In the genomic region with DNA sequence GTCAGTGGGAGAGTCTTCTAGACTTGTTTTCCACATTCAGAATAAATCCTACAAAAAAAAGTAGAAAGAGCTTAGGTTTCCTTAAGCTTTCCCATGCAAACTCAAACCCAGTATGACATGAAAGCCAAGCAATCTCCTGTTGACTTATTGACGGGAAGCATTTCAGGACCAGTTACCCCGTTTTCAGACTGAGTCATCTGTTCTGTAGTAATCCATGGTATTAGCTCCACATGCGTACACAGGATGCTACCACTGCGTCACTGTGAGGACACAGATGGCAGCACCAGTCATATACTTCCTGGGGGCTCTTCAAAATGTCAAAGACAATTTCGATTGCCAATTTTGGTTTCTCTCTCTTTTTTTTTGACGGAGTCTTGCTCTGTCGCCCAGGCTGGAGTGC, we compare ENCODE assay signal across 35 cellular contexts.
"Had no signal": no experiment of that assay in that cellular context is flagged by ENCODE, and none has a peak within 500 bp of the region (broad histone marks: within the 10 kb centered on the region; RNA-seq: fewer than 3 reads in every experiment).

No MANE protein-coding gene starts in this region.

- H3K4me3 Mint-ChIP-seq: activated CD4-positive, alpha-beta T cell treated with anti-CD3 and anti-CD28 coated beads, Interleukin-2, amount 10 ng/mL, durations not matched to agents 24 days and 14 days; activated CD8-positive, alpha-beta T cell treated with anti-CD3 and anti-CD28 coated beads for 36 hours; activated naive CD8-positive, alpha-beta T cell treated with anti-CD3 and anti-CD28 coated beads for 36 hours; activated T-cell treated with anti-CD3 and anti-CD28 coated beads, Interleukin-2, amount 50 U/mL, for 72 hours; activated T-helper 17 cell treated with anti-CD3 and anti-CD28 coated beads, Interleukin-2, amount 50 U/mL, for 72 hours had no signal

- H3K36me3 ChIP-seq: ascending aorta, breast epithelium, Peyer's patch, SJSA1 had no signal

- H3K27me3 Mint-ChIP-seq: activated CD4-positive, alpha-beta T cell treated with anti-CD3 and anti-CD28 coated beads, Interleukin-2, amount 10 ng/mL, durations not matched to agents 24 days and 14 days; activated CD8-positive, alpha-beta T cell treated with anti-CD3 and anti-CD28 coated beads for 36 hours; activated naive CD8-positive, alpha-beta T cell treated with anti-CD3 and anti-CD28 coated beads for 36 hours; activated T-helper 17 cell treated with anti-CD3 and anti-CD28 coated beads, Interleukin-2, amount 50 U/mL, for 72 hours had no signal

- H3K36me3 Mint-ChIP-seq: activated naive CD8-positive, alpha-beta T cell treated with anti-CD3 and anti-CD28 coated beads for 36 hours had no signal

- H3K27ac ChIP-seq: ascending aorta, breast epithelium, KMS-11, Peyer's patch, SJSA1 had no signal

- DNase-seq: activated CD4-positive, alpha-beta T cell treated with anti-CD3 and anti-CD28 coated beads, Interleukin-2, amount 10 ng/mL, durations not matched to agents 24 days and 14 days; activated CD4-positive, alpha-beta T cell treated with anti-CD3 and anti-CD28 coated beads, Interleukin-2, amount 50 U/mL, for 4 hours; activated CD8-positive, alpha-beta T cell treated with anti-CD3 and anti-CD28 coated beads for 36 hours; activated effector memory CD4-positive, alpha-beta T cell treated with anti-CD3 and anti-CD28 coated beads, Interleukin-2, amount 50 U/mL, for 16 hours; activated naive CD4-positive, alpha-beta T cell; activated naive CD4-positive, alpha-beta T cell treated with anti-CD3 and anti-CD28 coated beads, Interleukin-2, amount 50 U/mL, for 16 hours; activated naive CD8-positive, alpha-beta T cell treated with anti-CD3 and anti-CD28 coated beads for 36 hours; activated T-cell treated with anti-CD3 and anti-CD28 coated beads, Interleukin-2, amount 50 U/mL, for 1 hour; activated T-cell treated with anti-CD3 and anti-CD28 coated beads, Interleukin-2, amount 50 U/mL, for 72 hours; amygdala; caudate nucleus; MM.1S; NCI-H1092 treated with DMSO at 0.1 percent for 48 hours; NCI-H1417; NCI-H146; NCI-H187; NCI-H2029 treated with DMSO at 0.1 percent for 48 hours; NCI-H2107; NCI-H2171; NCI-H510A; NCI-H526; NCI-H748 treated with DMSO at 0.1 percent for 48 hours; PC-3; Peyer's patch; RPMI8226; SHP77 treated with DMSO at 0.1 percent for 48 hours; SW 1271; T-helper 1 cell; T-helper 2 cell; T-helper 9 cell had no signal

- H3K9me3 Mint-ChIP-seq: activated CD4-positive, alpha-beta T cell treated with anti-CD3 and anti-CD28 coated beads, Interleukin-2, amount 10 ng/mL, durations not matched to agents 24 days and 14 days; activated CD8-positive, alpha-beta T cell treated with anti-CD3 and anti-CD28 coated beads for 36 hours; activated naive CD8-positive, alpha-beta T cell treated with anti-CD3 and anti-CD28 coated beads for 36 hours; activated T-cell treated with anti-CD3 and anti-CD28 coated beads, Interleukin-2, amount 50 U/mL, for 72 hours; activated T-helper 17 cell treated with anti-CD3 and anti-CD28 coated beads, Interleukin-2, amount 50 U/mL, for 72 hours had no signal

- H3K27ac Mint-ChIP-seq: activated CD4-positive, alpha-beta T cell treated with anti-CD3 and anti-CD28 coated beads, Interleukin-2, amount 10 ng/mL, durations not matched to agents 24 days and 14 days; activated CD8-positive, alpha-beta T cell treated with anti-CD3 and anti-CD28 coated beads for 36 hours; activated naive CD8-positive, alpha-beta T cell treated with anti-CD3 and anti-CD28 coated beads for 36 hours; activated T-cell treated with anti-CD3 and anti-CD28 coated beads, Interleukin-2, amount 50 U/mL, for 72 hours; activated T-helper 17 cell treated with anti-CD3 and anti-CD28 coated beads, Interleukin-2, amount 50 U/mL, for 72 hours had no signal

- H3K4me3 ChIP-seq: ascending aorta, breast epithelium, Peyer's patch, SJSA1 had no signal

- H3K9me3 ChIP-seq: ascending aorta, breast epithelium, Peyer's patch, SJSA1 had no signal

- H3K27me3 ChIP-seq: ascending aorta, breast epithelium, Peyer's patch, SJSA1 had no signal

- H3K4me1 Mint-ChIP-seq: activated CD4-positive, alpha-beta T cell treated with anti-CD3 and anti-CD28 coated beads, Interleukin-2, amount 10 ng/mL, durations not matched to agents 24 days and 14 days; activated naive CD8-positive, alpha-beta T cell treated with anti-CD3 and anti-CD28 coated beads for 36 hours; activated T-helper 17 cell treated with anti-CD3 and anti-CD28 coated beads, Interleukin-2, amount 50 U/mL, for 72 hours had no signal
